20 cellular contexts compared by ENCODE assay signal in genomic region chr2:241302083-241302482, GRCh38. TPM values are rescaled to one million over a fixed set of nuclear protein-coding genes. Genes with fewer than 3 reads are reported as not detected.
DNase-seq lines count a peak whose midpoint lies in the region; ATAC-seq and TF ChIP-seq lines count a peak whose summit lies in the region.
"Had no signal": no experiment of that assay in that cellular context is flagged by ENCODE, and none has a peak within 500 bp of the region (broad histone marks: within the 10 kb centered on the region; RNA-seq: fewer than 3 reads in every experiment).

No MANE protein-coding gene starts in this region.

- H3K9me2 ChIP-seq in Loucy (replicated peaks; ENCODE audit: low read depth, low read length) = no peaks in the 10 kb centered on the region

- H3K27ac Mint-ChIP-seq in endothelial cell (ENCODE audit: unreplicated experiment) (peak overlapping the region; percentile 61), memory B cell (peak overlapping the region; percentile 64)
- H3K27ac Mint-ChIP-seq: CD8-positive, alpha-beta T cell had no signal

- H3K4me3 ChIP-seq in BLaER1 (no peak overlapping the region), Loucy (ENCODE audit: low read length, poor library complexity, severe bottlenecking) (no peak overlapping the region)
- H3K4me3 ChIP-seq: A549 had no signal

- H3K4me1 ChIP-seq in BLaER1 (peaks cover 97% of the 10 kb centered on the region), Loucy (ENCODE audit: insufficient read depth, low read length, poor library complexity, severe bottlenecking) (peaks cover 63% of the 10 kb centered on the region)
- H3K4me1 ChIP-seq: A549 had no signal

- H3K9ac ChIP-seq in BLaER1 = no peak overlapping the region
- peak overlapping the region; percentile 28 for H3K9ac ChIP-seq in Loucy (ENCODE audit: low read depth, low read length, poor library complexity, severe bottlenecking)
- H3K9ac ChIP-seq: KMS-11 had no signal

- H3K4me1 Mint-ChIP-seq in endothelial cell (ENCODE audit: unreplicated experiment) = peaks cover 11% of the 10 kb centered on the region
- peaks cover 35% of the 10 kb centered on the region for H3K4me1 Mint-ChIP-seq in memory B cell

- H3K4me2 ChIP-seq in BLaER1 (peak overlapping the region; percentile 31), Loucy (ENCODE audit: low read depth, low read length, poor library complexity, severe bottlenecking) (no peak overlapping the region)
- H3K4me2 ChIP-seq: A549, KMS-11 had no signal

- H3K9me3 ChIP-seq in BLaER1 (no peaks in the 10 kb centered on the region), Loucy (ENCODE audit: insufficient read depth, low read depth, low read length) (no peaks in the 10 kb centered on the region)
- H3K9me3 ChIP-seq: A549 had no signal

- H2AFZ ChIP-seq in Loucy (ENCODE audit: low read length) = no peak overlapping the region

- H3K27me3 ChIP-seq in BLaER1 = no peaks in the 10 kb centered on the region
- no peaks in the 10 kb centered on the region for H3K27me3 ChIP-seq in Loucy (ENCODE audit: insufficient read depth, low read length, poor library complexity, severe bottlenecking)

- H3K27me3 Mint-ChIP-seq in endothelial cell (ENCODE audit: unreplicated experiment) (no peaks in the 10 kb centered on the region), memory B cell (no peaks in the 10 kb centered on the region)

- H3K27ac ChIP-seq in BLaER1 = no peak overlapping the region
- H3K27ac ChIP-seq: A549, KMS-11 had no signal

- no peak for ATAC-seq in memory B cell (ENCODE audit: low read depth)
- ATAC-seq: CD8-positive, alpha-beta T cell had no signal

- TF ChIP-seq CTCF in Loucy (conservative IDR thresholded peaks at IDR 0.05; ENCODE audit: low read length) = no peak
- TF ChIP-seq CTCF in endothelial cell (IDR thresholded peaks at IDR 0.05; ENCODE audit: unreplicated experiment) = no peak

- peaks cover 4% of the 10 kb centered on the region; the same call in 1 of the 2 replicates for H3F3A ChIP-seq in Loucy (ENCODE audit: low read depth)

- H3K9me3 Mint-ChIP-seq in endothelial cell (ENCODE audit: unreplicated experiment) (no peaks in the 10 kb centered on the region), memory B cell (no peaks in the 10 kb centered on the region)
- H3K9me3 Mint-ChIP-seq: CD8-positive, alpha-beta T cell had no signal

- no peaks in the 10 kb centered on the region for H3K36me3 Mint-ChIP-seq in endothelial cell (ENCODE audit: low read depth, unreplicated experiment)
- peaks cover 8% of the 10 kb centered on the region for H3K36me3 Mint-ChIP-seq in memory B cell

- peaks cover 89% of the 10 kb centered on the region for H4K20me1 ChIP-seq in BLaER1
- H4K20me1 ChIP-seq in Loucy (ENCODE audit: insufficient read depth, low read length, poor library complexity, severe bottlenecking) = peaks cover 16% of the 10 kb centered on the region

- H3K79me2 ChIP-seq in Loucy (ENCODE audit: insufficient read depth, low read length) = peaks cover 84% of the 10 kb centered on the region

- no peak overlapping the region for H3K4me3 Mint-ChIP-seq in endothelial cell (ENCODE audit: unreplicated experiment)
- H3K4me3 Mint-ChIP-seq in memory B cell = no peak overlapping the region
- H3K4me3 Mint-ChIP-seq: CD8-positive, alpha-beta T cell had no signal

- DNase-seq in endothelial cell (ENCODE audit: low spot score) = no peak
- DNase-seq in memory B cell (ENCODE audit: low spot score in 2 of 2) = no peak
- no peak for DNase-seq in NCI-H2196 (lab: John Stamatoyannopoulos, UW; ENCODE audit: unreplicated experiment)
- no peak for DNase-seq in amniotic stem cell (lab: John Stamatoyannopoulos, UW)
- no peak for DNase-seq in AML-193 (lab: John Stamatoyannopoulos, UW)
- DNase-seq: CD8-positive, alpha-beta T cell; DND-41; GOT3; HCEC 1CT; IMR-90; NCI-H1105 treated with DMSO at 0.1 percent for 48 hours; NCI-H2029 treated with DMSO at 0.1 percent for 48 hours; NCI-H345; NCI-H524; NCI-H774; NK-92 treated with Interleukin-12 subunit alpha and Interleukin-12 subunit beta, amount 100 ng/mL, for 24 hours had no signal

- H3K36me3 ChIP-seq in BLaER1 (0 out of 2 replicates have a peak, but pooled peaks cover 7% of the 10 kb centered on the region), Loucy (ENCODE audit: insufficient read depth, low read length) (peaks cover 6% of the 10 kb centered on the region; the same call in 1 of the 2 replicates)

RNA-seq across cellular contexts. Expression of gene HDLBP, which starts 13.4 kb away (rescaled TPM):
- 364 TPM for total RNA-seq in endothelial cell (ENCODE audit: unreplicated experiment)

RNA-seq across cellular contexts. Expression of gene SEPTIN2, which starts 13.6 kb away (rescaled TPM):
- total RNA-seq in endothelial cell (ENCODE audit: unreplicated experiment) = 487 TPM

RNA-seq across cellular contexts. Expression of gene FARP2, which starts 54.0 kb away (rescaled TPM):
- 19.1 TPM for total RNA-seq in endothelial cell (ENCODE audit: unreplicated experiment)
